1 cellular context compared by ENCODE assay signal in the genomic region with DNA sequence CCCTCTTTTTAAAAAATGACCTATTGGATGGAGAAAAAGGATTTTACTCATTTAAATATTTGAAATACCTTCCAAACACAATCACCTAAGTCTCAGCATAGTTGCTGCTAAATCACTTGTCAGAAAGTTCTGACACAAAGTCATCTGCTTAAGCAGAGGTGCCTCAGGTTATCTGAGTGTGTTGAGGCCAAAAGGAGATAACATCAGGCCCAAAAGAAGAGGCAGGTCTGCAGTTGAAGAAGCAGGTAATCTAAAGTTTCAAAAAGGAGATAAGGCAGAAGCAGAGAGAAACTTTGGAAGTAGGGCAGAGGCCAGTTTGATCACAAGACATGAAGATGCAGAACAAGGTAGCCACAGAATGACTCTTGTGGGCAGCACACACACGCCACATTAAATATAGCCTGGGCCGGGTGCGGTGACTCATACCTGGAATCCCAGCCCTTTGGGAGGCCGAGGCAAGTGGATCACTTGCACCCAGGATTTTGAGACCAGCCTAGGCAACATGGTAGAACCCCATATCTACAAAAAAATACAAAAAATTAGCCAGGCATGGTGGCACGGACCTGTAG.
A peak's percentile ranks its signal among the peaks of the same experiment; 100 is the strongest.
TF ChIP-seq lines count a peak whose summit lies in the region.

No MANE protein-coding gene starts in this region.

TF ChIP-seq in GM12878, 131 proteins besides CTCF, POLR2A, EP300 and RAD21 (continued from another document and continues in another):
- TF ChIP-seq, protein P1, sequence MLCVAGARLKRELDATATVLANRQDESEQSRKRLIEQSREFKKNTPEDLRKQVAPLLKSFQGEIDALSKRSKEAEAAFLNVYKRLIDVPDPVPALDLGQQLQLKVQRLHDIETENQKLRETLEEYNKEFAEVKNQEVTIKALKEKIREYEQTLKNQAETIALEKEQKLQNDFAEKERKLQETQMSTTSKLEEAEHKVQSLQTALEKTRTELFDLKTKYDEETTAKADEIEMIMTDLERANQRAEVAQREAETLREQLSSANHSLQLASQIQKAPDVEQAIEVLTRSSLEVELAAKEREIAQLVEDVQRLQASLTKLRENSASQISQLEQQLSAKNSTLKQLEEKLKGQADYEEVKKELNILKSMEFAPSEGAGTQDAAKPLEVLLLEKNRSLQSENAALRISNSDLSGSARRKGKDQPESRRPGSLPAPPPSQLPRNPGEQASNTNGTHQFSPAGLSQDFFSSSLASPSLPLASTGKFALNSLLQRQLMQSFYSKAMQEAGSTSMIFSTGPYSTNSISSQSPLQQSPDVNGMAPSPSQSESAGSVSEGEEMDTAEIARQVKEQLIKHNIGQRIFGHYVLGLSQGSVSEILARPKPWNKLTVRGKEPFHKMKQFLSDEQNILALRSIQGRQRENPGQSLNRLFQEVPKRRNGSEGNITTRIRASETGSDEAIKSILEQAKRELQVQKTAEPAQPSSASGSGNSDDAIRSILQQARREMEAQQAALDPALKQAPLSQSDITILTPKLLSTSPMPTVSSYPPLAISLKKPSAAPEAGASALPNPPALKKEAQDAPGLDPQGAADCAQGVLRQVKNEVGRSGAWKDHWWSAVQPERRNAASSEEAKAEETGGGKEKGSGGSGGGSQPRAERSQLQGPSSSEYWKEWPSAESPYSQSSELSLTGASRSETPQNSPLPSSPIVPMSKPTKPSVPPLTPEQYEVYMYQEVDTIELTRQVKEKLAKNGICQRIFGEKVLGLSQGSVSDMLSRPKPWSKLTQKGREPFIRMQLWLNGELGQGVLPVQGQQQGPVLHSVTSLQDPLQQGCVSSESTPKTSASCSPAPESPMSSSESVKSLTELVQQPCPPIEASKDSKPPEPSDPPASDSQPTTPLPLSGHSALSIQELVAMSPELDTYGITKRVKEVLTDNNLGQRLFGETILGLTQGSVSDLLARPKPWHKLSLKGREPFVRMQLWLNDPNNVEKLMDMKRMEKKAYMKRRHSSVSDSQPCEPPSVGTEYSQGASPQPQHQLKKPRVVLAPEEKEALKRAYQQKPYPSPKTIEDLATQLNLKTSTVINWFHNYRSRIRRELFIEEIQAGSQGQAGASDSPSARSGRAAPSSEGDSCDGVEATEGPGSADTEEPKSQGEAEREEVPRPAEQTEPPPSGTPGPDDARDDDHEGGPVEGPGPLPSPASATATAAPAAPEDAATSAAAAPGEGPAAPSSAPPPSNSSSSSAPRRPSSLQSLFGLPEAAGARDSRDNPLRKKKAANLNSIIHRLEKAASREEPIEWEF (IDR thresholded peaks at IDR 0.05; ENCODE audit: insufficient replicate concordance, low read depth, low read length): no peak
- TF ChIP-seq PBX3 (IDR thresholded peaks at IDR 0.05; ENCODE audit: insufficient replicate concordance, low read depth, low read length) (no peak), REST (IDR thresholded peaks at IDR 0.05; ENCODE audit: low read depth, low read length) (no peak), MEF2B (IDR thresholded peaks at IDR 0.05; ENCODE audit: partially characterized antibody, poor library complexity, severe bottlenecking) (peak; percentile 26), EED (IDR thresholded peaks at IDR 0.05; ENCODE audit: low read depth) (no peak), POU2F2 (IDR thresholded peaks at IDR 0.05; ENCODE audit: borderline replicate concordance, low read depth, low read length) (0 out of 3 replicates have a peak, but pooled peaks have one; percentile 39), HCFC1 (IDR thresholded peaks at IDR 0.05; ENCODE audit: low read length) (no peak), ATF3 (IDR thresholded peaks at IDR 0.05; ENCODE audit: borderline replicate concordance, extremely low read depth, low read depth, low read length) (no peak), CHD1 (IDR thresholded peaks at IDR 0.05; ENCODE audit: low read depth, low read length) (no peak), MYC (IDR thresholded peaks at IDR 0.05; ENCODE audit: insufficient read depth, insufficient read length, insufficient replicate concordance, low read length, severe bottlenecking) (no peak), RUNX3 (IDR thresholded peaks at IDR 0.05; ENCODE audit: low read length) (peak; percentile 84), PAX5 (IDR thresholded peaks at IDR 0.05; ENCODE audit: borderline replicate concordance, low read depth, low read length) (peak; percentile 72), IKZF1 (conservative IDR thresholded peaks at IDR 0.05) (peak; percentile 58; the same call in 1 of the 2 replicates), STAT1 (conservative IDR thresholded peaks at IDR 0.05) (no peak), MYB (IDR thresholded peaks at IDR 0.05; ENCODE audit: borderline replicate concordance, low read depth, low read length) (no peak), ELK1 (IDR thresholded peaks at IDR 0.05; ENCODE audit: low read depth, low read length) (no peak), SUPT20H (IDR thresholded peaks at IDR 0.05; ENCODE audit: borderline replicate concordance, control insufficient read depth, low read depth, low read length) (no peak), NFXL1 (IDR thresholded peaks at IDR 0.05; ENCODE audit: borderline replicate concordance) (no peak), RELB (IDR thresholded peaks at IDR 0.05; ENCODE audit: low read depth) (no peak), PML (IDR thresholded peaks at IDR 0.05; ENCODE audit: low read length) (no peak), CREB1 (IDR thresholded peaks at IDR 0.05; ENCODE audit: low read depth) (no peak), DPF2 (IDR thresholded peaks at IDR 0.05) (peak; percentile 74), BMI1 (IDR thresholded peaks at IDR 0.05; ENCODE audit: borderline replicate concordance) (no peak), TCF7 (IDR thresholded peaks at IDR 0.05; ENCODE audit: borderline replicate concordance) (no peak), RFX5 (IDR thresholded peaks at IDR 0.05; ENCODE audit: low read depth, low read length) (no peak), HDAC2 (IDR thresholded peaks at IDR 0.05) (no peak), CHD4 (IDR thresholded peaks at IDR 0.05) (no peak), ZNF24 (IDR thresholded peaks at IDR 0.05) (no peak), ZNF217 (IDR thresholded peaks at IDR 0.05) (no peak), KAT2A (conservative IDR thresholded peaks at IDR 0.05; ENCODE audit: control insufficient read depth, low read depth, low read length) (no peak), CREM (IDR thresholded peaks at IDR 0.05; ENCODE audit: low read depth) (peak; percentile 28; the same call in 1 of the 2 replicates), SMARCA5 (IDR thresholded peaks at IDR 0.05) (no peak), TARDBP (IDR thresholded peaks at IDR 0.05; ENCODE audit: borderline replicate concordance) (no peak), FOS (IDR thresholded peaks at IDR 0.05; ENCODE audit: borderline replicate concordance, extremely low read depth, insufficient read length) (no peak), BCLAF1 (IDR thresholded peaks at IDR 0.05) (no peak), MEF2A (IDR thresholded peaks at IDR 0.05; ENCODE audit: insufficient read depth, low read depth, low read length) (peak; percentile 55; the same call in 1 of the 2 replicates), MXI1 (IDR thresholded peaks at IDR 0.05; ENCODE audit: low read depth, low read length) (no peak)
- TF ChIP-seq, protein P2, sequence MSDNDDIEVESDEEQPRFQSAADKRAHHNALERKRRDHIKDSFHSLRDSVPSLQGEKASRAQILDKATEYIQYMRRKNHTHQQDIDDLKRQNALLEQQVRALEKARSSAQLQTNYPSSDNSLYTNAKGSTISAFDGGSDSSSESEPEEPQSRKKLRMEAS (IDR thresholded peaks at IDR 0.05; ENCODE audit: low read depth, low read length): no peak
- TF ChIP-seq, protein P3, sequence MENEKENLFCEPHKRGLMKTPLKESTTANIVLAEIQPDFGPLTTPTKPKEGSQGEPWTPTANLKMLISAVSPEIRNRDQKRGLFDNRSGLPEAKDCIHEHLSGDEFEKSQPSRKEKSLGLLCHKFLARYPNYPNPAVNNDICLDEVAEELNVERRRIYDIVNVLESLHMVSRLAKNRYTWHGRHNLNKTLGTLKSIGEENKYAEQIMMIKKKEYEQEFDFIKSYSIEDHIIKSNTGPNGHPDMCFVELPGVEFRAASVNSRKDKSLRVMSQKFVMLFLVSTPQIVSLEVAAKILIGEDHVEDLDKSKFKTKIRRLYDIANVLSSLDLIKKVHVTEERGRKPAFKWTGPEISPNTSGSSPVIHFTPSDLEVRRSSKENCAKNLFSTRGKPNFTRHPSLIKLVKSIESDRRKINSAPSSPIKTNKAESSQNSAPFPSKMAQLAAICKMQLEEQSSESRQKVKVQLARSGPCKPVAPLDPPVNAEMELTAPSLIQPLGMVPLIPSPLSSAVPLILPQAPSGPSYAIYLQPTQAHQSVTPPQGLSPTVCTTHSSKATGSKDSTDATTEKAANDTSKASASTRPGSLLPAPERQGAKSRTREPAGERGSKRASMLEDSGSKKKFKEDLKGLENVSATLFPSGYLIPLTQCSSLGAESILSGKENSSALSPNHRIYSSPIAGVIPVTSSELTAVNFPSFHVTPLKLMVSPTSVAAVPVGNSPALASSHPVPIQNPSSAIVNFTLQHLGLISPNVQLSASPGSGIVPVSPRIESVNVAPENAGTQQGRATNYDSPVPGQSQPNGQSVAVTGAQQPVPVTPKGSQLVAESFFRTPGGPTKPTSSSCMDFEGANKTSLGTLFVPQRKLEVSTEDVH (IDR thresholded peaks at IDR 0.05; ENCODE audit: low read depth, partially characterized antibody): no peak
